In genomic region chr11:102452461-102453285, GRCh38 we compare ENCODE assay signal across 1 cellular context.
TF ChIP-seq lines count a peak whose summit lies in the region.

TSS of gene TMEM123 (minus strand) at chr11:102452765. CDS start at chr11:102452623, 142 bp downstream.

TF ChIP-seq in K562, 482 proteins besides CTCF, POLR2A, EP300 and RAD21 (continued from another document and continues in another):
- TF ChIP-seq MGA (IDR thresholded peaks at IDR 0.05), result peak; percentile 66
- TF ChIP-seq RBFOX2 (IDR thresholded peaks at IDR 0.05; ENCODE audit: low read depth, low read length), result peak; percentile 82
- no peak for TF ChIP-seq PRMT5 (CRISPR knock-in tag; IDR thresholded peaks at IDR 0.05)
- peak; percentile 5 to 48; a peak in 3 of 4 replicates for TF ChIP-seq MNT (conservative IDR thresholded peaks at IDR 0.05)
- TF ChIP-seq ZNF408 (CRISPR knock-in tag; IDR thresholded peaks at IDR 0.05; ENCODE audit: low read depth), result no peak
- no peak for TF ChIP-seq ZBTB26 (CRISPR knock-in tag; IDR thresholded peaks at IDR 0.05)
- TF ChIP-seq U2AF2 (optimal IDR thresholded peaks at IDR 0.05; ENCODE audit: low read depth, low read length), result no peak
- no peak for TF ChIP-seq ZNF174 (CRISPR knock-in tag; IDR thresholded peaks at IDR 0.05)
- no peak for TF ChIP-seq TCFL5 (CRISPR knock-in tag; conservative IDR thresholded peaks at IDR 0.05)
- TF ChIP-seq MLX (CRISPR knock-in tag; conservative IDR thresholded peaks at IDR 0.05), result no peak
- TF ChIP-seq HDAC1 (IDR thresholded peaks at IDR 0.05), result peak in 1 of 2 experiments; percentile 74; a peak in 2 of 4 replicates
- TF ChIP-seq HDAC8 (tag; IDR thresholded peaks at IDR 0.05), result no peak
- TF ChIP-seq UBTF (IDR thresholded peaks at IDR 0.05; ENCODE audit: borderline replicate concordance in 1 of 2, low read depth in 2 of 2, low read length in 2 of 2), result peak; percentile 59 to 70; a peak in 2 of 4 replicates
- TF ChIP-seq KDM5B (IDR thresholded peaks at IDR 0.05; ENCODE audit: insufficient replicate concordance, low read depth, low read length), result no peak
- no peak for TF ChIP-seq MLLT1 (IDR thresholded peaks at IDR 0.05)
- TF ChIP-seq CREB5 (CRISPR knock-in tag; IDR thresholded peaks at IDR 0.05), result no peak
- no peak for TF ChIP-seq CREB3L1 (IDR thresholded peaks at IDR 0.05; ENCODE audit: borderline replicate concordance, low read depth)
- no peak for TF ChIP-seq CBX8 (IDR thresholded peaks at IDR 0.05; ENCODE audit: borderline replicate concordance, extremely low read depth, low read depth, low read length, poor library complexity, severe bottlenecking)
- TF ChIP-seq CHCHD3 (CRISPR knock-in tag; IDR thresholded peaks at IDR 0.05), result no peak
- peak; percentile 27; the same call in 1 of the 2 replicates for TF ChIP-seq CTBP1 (IDR thresholded peaks at IDR 0.05; ENCODE audit: borderline replicate concordance)
- TF ChIP-seq SIN3B (IDR thresholded peaks at IDR 0.05; ENCODE audit: low read depth), result peak; percentile 35; the same call in 1 of the 2 replicates
- TF ChIP-seq ZBTB7A (IDR thresholded peaks at IDR 0.05; ENCODE audit: borderline replicate concordance, control insufficient read depth, low read depth, low read length), result peak; percentile 79; the same call in 1 of the 2 replicates
- no peak for TF ChIP-seq ZZZ3 (IDR thresholded peaks at IDR 0.05)
- peak; percentile 65; the same call in 1 of the 2 replicates for TF ChIP-seq KDM2B (CRISPR knock-in tag; IDR thresholded peaks at IDR 0.05)
- TF ChIP-seq PHF21A (IDR thresholded peaks at IDR 0.05; ENCODE audit: borderline replicate concordance, low read depth), result 0 out of 2 replicates have a peak, but pooled peaks have one; percentile 9
- TF ChIP-seq ZNF23 (CRISPR knock-in tag; IDR thresholded peaks at IDR 0.05), result no peak
- no peak for TF ChIP-seq ELK1 (CRISPR knock-in tag; IDR thresholded peaks at IDR 0.05)
- TF ChIP-seq GATAD2B (IDR thresholded peaks at IDR 0.05; ENCODE audit: borderline replicate concordance), result peak; percentile 48; the same call in 1 of the 2 replicates
